In genomic region chr20:11717562-11717961, GRCh38 we compare ENCODE assay signal across 35 cellular contexts.
"Had no signal": no experiment of that assay in that cellular context is flagged by ENCODE, and none has a peak within 500 bp of the region (broad histone marks: within the 10 kb centered on the region; RNA-seq: fewer than 3 reads in every experiment).

No MANE protein-coding gene starts in this region.

- H3K9me3 ChIP-seq: ascending aorta, body of pancreas, breast epithelium, MG63 had no signal

- H3K9me3 Mint-ChIP-seq: activated naive CD4-positive, alpha-beta T cell treated with anti-CD3 and anti-CD28 coated beads, Interleukin-2, amount 10 ng/mL, durations not matched to agents 7 days and 5 days had no signal

- H3K4me3 ChIP-seq: ascending aorta, body of pancreas, breast epithelium, MG63 had no signal

- H3K4me3 Mint-ChIP-seq: activated B cell treated with CpG ODN at 0.5 μM for 24 hours; activated CD4-positive, alpha-beta memory T cell treated with anti-CD3 and anti-CD28 coated beads for 36 hours; activated naive CD4-positive, alpha-beta T cell treated with anti-CD3 and anti-CD28 coated beads, Interleukin-2, amount 10 ng/mL, durations not matched to agents 7 days and 5 days; activated naive CD8-positive, alpha-beta T cell had no signal

- H3K4me1 ChIP-seq: ascending aorta, body of pancreas, breast epithelium had no signal

- H3K36me3 ChIP-seq: ascending aorta, breast epithelium, MG63 had no signal

- H3K4me1 Mint-ChIP-seq: activated B cell treated with CpG ODN at 0.5 μM for 24 hours; activated naive CD4-positive, alpha-beta T cell treated with anti-CD3 and anti-CD28 coated beads, Interleukin-2, amount 10 ng/mL, durations not matched to agents 7 days and 5 days had no signal

- DNase-seq: activated B cell treated with CpG ODN at 0.5 μM for 24 hours; activated CD4-positive, alpha-beta memory T cell treated with anti-CD3 and anti-CD28 coated beads for 36 hours; activated CD4-positive, alpha-beta T cell treated with anti-CD3 and anti-CD28 coated beads for 4 hours; activated CD4-positive, alpha-beta T cell treated with anti-CD3 and anti-CD28 coated beads, Interleukin-2, amount 50 U/mL, for 1 hour; activated CD4-positive, CD25-positive, alpha-beta regulatory T cell treated with anti-CD3 and anti-CD28 coated beads, Interleukin-2, amount 50 U/mL, for 72 hours; activated CD8-positive, alpha-beta memory T cell treated with anti-CD3 and anti-CD28 coated beads, Interleukin-2, amount 50 U/mL, for 4 hours; activated effector memory CD4-positive, alpha-beta T cell treated with Interleukin-2 at 50 U/mL for 16 hours; activated naive CD4-positive, alpha-beta T cell treated with anti-CD3 and anti-CD28 coated beads, Interleukin-2, amount 10 ng/mL, durations not matched to agents 7 days and 5 days; activated T-cell treated with anti-CD3 and anti-CD28 coated beads, Interleukin-2, amount 50 U/mL, for 48 hours; amygdala; body of pancreas; Kasumi-1; MG63; MV-4-11; NCI-H1092; NCI-H1436 treated with DMSO at 0.1 percent for 48 hours; NCI-H1694 treated with DMSO at 0.1 percent for 48 hours; NCI-H2029; NCI-H2171; NCI-H510A; NCI-H526; NCI-H748 treated with DMSO at 0.1 percent for 48 hours; NK-92 treated with Interleukin-12 subunit alpha and Interleukin-12 subunit beta, amount 100 ng/mL, for 24 hours; PC-3; SIG-M5; SW 1271; T-helper 1 cell; T-helper 2 cell; T-helper 9 cell had no signal

- H3K27me3 ChIP-seq: ascending aorta, body of pancreas, breast epithelium, MG63 had no signal

- H3K27me3 Mint-ChIP-seq: activated B cell treated with CpG ODN at 0.5 μM for 24 hours; activated CD4-positive, alpha-beta memory T cell treated with anti-CD3 and anti-CD28 coated beads for 36 hours; activated naive CD4-positive, alpha-beta T cell treated with anti-CD3 and anti-CD28 coated beads, Interleukin-2, amount 10 ng/mL, durations not matched to agents 7 days and 5 days; activated naive CD8-positive, alpha-beta T cell had no signal

- H3K27ac ChIP-seq: ascending aorta, body of pancreas, breast epithelium, RWPE1, VCaP had no signal

- ATAC-seq: body of pancreas, PC-3, Right ventricle myocardium inferior had no signal

- H3K36me3 Mint-ChIP-seq: activated CD4-positive, alpha-beta memory T cell treated with anti-CD3 and anti-CD28 coated beads for 36 hours; activated naive CD4-positive, alpha-beta T cell treated with anti-CD3 and anti-CD28 coated beads, Interleukin-2, amount 10 ng/mL, durations not matched to agents 7 days and 5 days; activated naive CD8-positive, alpha-beta T cell had no signal

- H3K27ac Mint-ChIP-seq: activated B cell treated with CpG ODN at 0.5 μM for 24 hours; activated CD4-positive, alpha-beta memory T cell treated with anti-CD3 and anti-CD28 coated beads for 36 hours; activated naive CD4-positive, alpha-beta T cell treated with anti-CD3 and anti-CD28 coated beads, Interleukin-2, amount 10 ng/mL, durations not matched to agents 7 days and 5 days; activated naive CD8-positive, alpha-beta T cell had no signal
